ENCODE assay signal across 1 cellular context in the genomic region with DNA sequence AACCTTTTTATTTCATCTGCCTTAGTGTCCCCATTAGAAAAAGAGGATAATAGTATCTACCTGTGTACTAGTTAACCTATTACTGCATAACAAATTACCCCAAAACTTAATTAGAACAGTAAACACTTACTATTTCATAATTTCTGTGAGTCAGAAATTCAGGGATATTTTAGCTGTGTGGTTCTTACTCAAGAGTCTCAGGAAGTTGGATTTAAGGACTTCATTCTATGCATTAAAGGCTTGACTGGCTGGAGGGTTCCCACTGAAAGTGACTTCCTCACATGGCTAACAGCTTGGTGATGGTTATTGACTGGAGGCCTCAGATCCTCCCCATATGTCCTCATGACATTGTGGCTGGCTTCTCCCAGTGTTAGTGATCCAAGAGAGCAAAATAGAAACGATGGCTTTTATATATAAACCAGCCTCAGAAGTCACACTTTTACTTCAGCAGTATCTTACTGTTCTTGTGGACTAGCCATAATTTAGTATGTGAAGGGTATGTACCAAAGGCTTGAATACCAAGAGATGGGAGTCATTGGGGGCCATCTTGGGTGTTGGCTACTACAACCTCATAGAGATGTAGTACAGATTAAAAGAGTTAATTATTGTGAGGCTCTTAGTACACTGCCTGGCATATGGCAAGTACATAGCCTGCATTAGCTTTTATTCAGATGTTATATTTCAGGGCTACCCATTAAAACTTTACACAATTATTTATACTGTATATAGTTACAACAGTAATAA.
TF ChIP-seq lines count a peak whose summit lies in the region.

No MANE protein-coding gene starts in this region.

TF ChIP-seq in GM23338, 12 proteins besides CTCF, POLR2A, EP300 and RAD21:
- TF ChIP-seq, protein P1, sequence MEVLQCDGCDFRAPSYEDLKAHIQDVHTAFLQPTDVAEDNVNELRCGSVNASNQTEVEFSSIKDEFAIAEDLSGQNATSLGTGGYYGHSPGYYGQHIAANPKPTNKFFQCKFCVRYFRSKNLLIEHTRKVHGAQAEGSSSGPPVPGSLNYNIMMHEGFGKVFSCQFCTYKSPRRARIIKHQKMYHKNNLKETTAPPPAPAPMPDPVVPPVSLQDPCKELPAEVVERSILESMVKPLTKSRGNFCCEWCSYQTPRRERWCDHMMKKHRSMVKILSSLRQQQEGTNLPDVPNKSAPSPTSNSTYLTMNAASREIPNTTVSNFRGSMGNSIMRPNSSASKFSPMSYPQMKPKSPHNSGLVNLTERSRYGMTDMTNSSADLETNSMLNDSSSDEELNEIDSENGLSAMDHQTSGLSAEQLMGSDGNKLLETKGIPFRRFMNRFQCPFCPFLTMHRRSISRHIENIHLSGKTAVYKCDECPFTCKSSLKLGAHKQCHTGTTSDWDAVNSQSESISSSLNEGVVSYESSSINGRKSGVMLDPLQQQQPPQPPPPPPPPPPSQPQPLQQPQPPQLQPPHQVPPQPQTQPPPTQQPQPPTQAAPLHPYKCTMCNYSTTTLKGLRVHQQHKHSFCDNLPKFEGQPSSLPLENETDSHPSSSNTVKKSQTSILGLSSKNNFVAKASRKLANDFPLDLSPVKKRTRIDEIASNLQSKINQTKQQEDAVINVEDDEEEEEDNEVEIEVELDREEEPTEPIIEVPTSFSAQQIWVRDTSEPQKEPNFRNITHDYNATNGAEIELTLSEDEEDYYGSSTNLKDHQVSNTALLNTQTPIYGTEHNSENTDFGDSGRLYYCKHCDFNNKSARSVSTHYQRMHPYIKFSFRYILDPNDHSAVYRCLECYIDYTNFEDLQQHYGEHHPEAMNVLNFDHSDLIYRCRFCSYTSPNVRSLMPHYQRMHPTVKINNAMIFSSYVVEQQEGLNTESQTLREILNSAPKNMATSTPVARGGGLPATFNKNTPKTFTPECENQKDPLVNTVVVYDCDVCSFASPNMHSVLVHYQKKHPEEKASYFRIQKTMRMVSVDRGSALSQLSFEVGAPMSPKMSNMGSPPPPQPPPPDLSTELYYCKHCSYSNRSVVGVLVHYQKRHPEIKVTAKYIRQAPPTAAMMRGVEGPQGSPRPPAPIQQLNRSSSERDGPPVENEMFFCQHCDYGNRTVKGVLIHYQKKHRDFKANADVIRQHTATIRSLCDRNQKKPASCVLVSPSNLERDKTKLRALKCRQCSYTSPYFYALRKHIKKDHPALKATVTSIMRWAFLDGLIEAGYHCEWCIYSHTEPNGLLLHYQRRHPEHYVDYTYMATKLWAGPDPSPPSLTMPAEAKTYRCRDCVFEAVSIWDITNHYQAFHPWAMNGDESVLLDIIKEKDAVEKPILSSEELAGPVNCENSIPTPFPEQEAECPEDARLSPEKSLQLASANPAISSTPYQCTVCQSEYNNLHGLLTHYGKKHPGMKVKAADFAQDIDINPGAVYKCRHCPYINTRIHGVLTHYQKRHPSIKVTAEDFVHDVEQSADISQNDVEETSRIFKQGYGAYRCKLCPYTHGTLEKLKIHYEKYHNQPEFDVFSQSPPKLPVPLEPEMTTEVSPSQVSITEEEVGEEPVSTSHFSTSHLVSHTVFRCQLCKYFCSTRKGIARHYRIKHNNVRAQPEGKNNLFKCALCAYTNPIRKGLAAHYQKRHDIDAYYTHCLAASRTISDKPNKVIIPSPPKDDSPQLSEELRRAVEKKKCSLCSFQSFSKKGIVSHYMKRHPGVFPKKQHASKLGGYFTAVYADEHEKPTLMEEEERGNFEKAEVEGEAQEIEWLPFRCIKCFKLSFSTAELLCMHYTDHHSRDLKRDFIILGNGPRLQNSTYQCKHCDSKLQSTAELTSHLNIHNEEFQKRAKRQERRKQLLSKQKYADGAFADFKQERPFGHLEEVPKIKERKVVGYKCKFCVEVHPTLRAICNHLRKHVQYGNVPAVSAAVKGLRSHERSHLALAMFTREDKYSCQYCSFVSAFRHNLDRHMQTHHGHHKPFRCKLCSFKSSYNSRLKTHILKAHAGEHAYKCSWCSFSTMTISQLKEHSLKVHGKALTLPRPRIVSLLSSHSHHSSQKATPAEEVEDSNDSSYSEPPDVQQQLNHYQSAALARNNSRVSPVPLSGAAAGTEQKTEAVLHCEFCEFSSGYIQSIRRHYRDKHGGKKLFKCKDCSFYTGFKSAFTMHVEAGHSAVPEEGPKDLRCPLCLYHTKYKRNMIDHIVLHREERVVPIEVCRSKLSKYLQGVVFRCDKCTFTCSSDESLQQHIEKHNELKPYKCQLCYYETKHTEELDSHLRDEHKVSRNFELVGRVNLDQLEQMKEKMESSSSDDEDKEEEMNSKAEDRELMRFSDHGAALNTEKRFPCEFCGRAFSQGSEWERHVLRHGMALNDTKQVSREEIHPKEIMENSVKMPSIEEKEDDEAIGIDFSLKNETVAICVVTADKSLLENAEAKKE (CRISPR knock-in tag; IDR thresholded peaks at IDR 0.05) = no peak
- TF ChIP-seq, protein P2, sequence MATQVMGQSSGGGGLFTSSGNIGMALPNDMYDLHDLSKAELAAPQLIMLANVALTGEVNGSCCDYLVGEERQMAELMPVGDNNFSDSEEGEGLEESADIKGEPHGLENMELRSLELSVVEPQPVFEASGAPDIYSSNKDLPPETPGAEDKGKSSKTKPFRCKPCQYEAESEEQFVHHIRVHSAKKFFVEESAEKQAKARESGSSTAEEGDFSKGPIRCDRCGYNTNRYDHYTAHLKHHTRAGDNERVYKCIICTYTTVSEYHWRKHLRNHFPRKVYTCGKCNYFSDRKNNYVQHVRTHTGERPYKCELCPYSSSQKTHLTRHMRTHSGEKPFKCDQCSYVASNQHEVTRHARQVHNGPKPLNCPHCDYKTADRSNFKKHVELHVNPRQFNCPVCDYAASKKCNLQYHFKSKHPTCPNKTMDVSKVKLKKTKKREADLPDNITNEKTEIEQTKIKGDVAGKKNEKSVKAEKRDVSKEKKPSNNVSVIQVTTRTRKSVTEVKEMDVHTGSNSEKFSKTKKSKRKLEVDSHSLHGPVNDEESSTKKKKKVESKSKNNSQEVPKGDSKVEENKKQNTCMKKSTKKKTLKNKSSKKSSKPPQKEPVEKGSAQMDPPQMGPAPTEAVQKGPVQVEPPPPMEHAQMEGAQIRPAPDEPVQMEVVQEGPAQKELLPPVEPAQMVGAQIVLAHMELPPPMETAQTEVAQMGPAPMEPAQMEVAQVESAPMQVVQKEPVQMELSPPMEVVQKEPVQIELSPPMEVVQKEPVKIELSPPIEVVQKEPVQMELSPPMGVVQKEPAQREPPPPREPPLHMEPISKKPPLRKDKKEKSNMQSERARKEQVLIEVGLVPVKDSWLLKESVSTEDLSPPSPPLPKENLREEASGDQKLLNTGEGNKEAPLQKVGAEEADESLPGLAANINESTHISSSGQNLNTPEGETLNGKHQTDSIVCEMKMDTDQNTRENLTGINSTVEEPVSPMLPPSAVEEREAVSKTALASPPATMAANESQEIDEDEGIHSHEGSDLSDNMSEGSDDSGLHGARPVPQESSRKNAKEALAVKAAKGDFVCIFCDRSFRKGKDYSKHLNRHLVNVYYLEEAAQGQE (IDR thresholded peaks at IDR 0.05; ENCODE audit: unreplicated experiment) = no peak
- TF ChIP-seq ZNF331 (CRISPR knock-in tag; IDR thresholded peaks at IDR 0.05; ENCODE audit: low read depth) = no peak
- no peak for TF ChIP-seq STAT1 (IDR thresholded peaks at IDR 0.05; ENCODE audit: unreplicated experiment)
- TF ChIP-seq JUNB (IDR thresholded peaks at IDR 0.05; ENCODE audit: unreplicated experiment) = no peak
- no peak for TF ChIP-seq POLR2AphosphoS5 (IDR thresholded peaks at IDR 0.05; ENCODE audit: low read depth)
- no peak for TF ChIP-seq CREB1 (CRISPR knock-in tag; IDR thresholded peaks at IDR 0.05; ENCODE audit: low read depth)
- TF ChIP-seq EZH2phosphoT487 (IDR thresholded peaks at IDR 0.05; ENCODE audit: unreplicated experiment) = no peak
- no peak for TF ChIP-seq NANOG (IDR thresholded peaks at IDR 0.05; ENCODE audit: borderline replicate concordance)
- TF ChIP-seq, protein P3, sequence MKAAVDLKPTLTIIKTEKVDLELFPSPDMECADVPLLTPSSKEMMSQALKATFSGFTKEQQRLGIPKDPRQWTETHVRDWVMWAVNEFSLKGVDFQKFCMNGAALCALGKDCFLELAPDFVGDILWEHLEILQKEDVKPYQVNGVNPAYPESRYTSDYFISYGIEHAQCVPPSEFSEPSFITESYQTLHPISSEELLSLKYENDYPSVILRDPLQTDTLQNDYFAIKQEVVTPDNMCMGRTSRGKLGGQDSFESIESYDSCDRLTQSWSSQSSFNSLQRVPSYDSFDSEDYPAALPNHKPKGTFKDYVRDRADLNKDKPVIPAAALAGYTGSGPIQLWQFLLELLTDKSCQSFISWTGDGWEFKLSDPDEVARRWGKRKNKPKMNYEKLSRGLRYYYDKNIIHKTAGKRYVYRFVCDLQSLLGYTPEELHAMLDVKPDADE (IDR thresholded peaks at IDR 0.05) = no peak
- no peak for TF ChIP-seq ZNF114 (CRISPR knock-in tag; IDR thresholded peaks at IDR 0.05)
- no peak for TF ChIP-seq EZH2 (IDR thresholded peaks at IDR 0.05; ENCODE audit: low read depth, unreplicated experiment)
